In the genomic region with DNA sequence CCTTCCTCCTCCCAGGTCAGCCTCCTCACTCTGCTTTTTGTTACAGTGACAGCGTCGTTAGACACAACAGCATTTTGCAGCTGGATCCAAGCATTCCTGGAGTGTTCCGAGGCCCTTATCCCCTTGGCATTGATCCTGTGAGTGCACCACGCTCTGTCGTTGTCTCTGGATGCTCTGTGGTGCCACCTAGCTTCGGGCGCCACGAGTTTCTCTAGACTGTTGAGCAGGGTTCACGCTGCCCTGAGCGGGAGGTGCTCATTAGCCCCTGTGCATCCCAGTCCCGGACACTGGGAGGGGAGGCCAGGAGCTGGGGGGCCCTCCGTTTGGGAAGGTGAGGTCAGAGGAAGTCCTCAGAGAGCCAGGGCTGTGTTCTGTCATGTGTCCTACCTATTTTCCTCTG, we compare ENCODE assay signal across 1 cellular context.
TF ChIP-seq lines count a peak whose summit lies in the region.

No MANE protein-coding gene starts in this region.

TF ChIP-seq in GM23338, 12 proteins besides CTCF, POLR2A, EP300 and RAD21 (continued from another document):
- TF ChIP-seq, protein P1, sequence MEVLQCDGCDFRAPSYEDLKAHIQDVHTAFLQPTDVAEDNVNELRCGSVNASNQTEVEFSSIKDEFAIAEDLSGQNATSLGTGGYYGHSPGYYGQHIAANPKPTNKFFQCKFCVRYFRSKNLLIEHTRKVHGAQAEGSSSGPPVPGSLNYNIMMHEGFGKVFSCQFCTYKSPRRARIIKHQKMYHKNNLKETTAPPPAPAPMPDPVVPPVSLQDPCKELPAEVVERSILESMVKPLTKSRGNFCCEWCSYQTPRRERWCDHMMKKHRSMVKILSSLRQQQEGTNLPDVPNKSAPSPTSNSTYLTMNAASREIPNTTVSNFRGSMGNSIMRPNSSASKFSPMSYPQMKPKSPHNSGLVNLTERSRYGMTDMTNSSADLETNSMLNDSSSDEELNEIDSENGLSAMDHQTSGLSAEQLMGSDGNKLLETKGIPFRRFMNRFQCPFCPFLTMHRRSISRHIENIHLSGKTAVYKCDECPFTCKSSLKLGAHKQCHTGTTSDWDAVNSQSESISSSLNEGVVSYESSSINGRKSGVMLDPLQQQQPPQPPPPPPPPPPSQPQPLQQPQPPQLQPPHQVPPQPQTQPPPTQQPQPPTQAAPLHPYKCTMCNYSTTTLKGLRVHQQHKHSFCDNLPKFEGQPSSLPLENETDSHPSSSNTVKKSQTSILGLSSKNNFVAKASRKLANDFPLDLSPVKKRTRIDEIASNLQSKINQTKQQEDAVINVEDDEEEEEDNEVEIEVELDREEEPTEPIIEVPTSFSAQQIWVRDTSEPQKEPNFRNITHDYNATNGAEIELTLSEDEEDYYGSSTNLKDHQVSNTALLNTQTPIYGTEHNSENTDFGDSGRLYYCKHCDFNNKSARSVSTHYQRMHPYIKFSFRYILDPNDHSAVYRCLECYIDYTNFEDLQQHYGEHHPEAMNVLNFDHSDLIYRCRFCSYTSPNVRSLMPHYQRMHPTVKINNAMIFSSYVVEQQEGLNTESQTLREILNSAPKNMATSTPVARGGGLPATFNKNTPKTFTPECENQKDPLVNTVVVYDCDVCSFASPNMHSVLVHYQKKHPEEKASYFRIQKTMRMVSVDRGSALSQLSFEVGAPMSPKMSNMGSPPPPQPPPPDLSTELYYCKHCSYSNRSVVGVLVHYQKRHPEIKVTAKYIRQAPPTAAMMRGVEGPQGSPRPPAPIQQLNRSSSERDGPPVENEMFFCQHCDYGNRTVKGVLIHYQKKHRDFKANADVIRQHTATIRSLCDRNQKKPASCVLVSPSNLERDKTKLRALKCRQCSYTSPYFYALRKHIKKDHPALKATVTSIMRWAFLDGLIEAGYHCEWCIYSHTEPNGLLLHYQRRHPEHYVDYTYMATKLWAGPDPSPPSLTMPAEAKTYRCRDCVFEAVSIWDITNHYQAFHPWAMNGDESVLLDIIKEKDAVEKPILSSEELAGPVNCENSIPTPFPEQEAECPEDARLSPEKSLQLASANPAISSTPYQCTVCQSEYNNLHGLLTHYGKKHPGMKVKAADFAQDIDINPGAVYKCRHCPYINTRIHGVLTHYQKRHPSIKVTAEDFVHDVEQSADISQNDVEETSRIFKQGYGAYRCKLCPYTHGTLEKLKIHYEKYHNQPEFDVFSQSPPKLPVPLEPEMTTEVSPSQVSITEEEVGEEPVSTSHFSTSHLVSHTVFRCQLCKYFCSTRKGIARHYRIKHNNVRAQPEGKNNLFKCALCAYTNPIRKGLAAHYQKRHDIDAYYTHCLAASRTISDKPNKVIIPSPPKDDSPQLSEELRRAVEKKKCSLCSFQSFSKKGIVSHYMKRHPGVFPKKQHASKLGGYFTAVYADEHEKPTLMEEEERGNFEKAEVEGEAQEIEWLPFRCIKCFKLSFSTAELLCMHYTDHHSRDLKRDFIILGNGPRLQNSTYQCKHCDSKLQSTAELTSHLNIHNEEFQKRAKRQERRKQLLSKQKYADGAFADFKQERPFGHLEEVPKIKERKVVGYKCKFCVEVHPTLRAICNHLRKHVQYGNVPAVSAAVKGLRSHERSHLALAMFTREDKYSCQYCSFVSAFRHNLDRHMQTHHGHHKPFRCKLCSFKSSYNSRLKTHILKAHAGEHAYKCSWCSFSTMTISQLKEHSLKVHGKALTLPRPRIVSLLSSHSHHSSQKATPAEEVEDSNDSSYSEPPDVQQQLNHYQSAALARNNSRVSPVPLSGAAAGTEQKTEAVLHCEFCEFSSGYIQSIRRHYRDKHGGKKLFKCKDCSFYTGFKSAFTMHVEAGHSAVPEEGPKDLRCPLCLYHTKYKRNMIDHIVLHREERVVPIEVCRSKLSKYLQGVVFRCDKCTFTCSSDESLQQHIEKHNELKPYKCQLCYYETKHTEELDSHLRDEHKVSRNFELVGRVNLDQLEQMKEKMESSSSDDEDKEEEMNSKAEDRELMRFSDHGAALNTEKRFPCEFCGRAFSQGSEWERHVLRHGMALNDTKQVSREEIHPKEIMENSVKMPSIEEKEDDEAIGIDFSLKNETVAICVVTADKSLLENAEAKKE (CRISPR knock-in tag; IDR thresholded peaks at IDR 0.05) = no peak
- TF ChIP-seq EZH2 (IDR thresholded peaks at IDR 0.05; ENCODE audit: low read depth, unreplicated experiment) = no peak
- TF ChIP-seq NANOG (IDR thresholded peaks at IDR 0.05; ENCODE audit: borderline replicate concordance) = no peak
- TF ChIP-seq, protein P2, sequence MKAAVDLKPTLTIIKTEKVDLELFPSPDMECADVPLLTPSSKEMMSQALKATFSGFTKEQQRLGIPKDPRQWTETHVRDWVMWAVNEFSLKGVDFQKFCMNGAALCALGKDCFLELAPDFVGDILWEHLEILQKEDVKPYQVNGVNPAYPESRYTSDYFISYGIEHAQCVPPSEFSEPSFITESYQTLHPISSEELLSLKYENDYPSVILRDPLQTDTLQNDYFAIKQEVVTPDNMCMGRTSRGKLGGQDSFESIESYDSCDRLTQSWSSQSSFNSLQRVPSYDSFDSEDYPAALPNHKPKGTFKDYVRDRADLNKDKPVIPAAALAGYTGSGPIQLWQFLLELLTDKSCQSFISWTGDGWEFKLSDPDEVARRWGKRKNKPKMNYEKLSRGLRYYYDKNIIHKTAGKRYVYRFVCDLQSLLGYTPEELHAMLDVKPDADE (IDR thresholded peaks at IDR 0.05) = no peak
- TF ChIP-seq EZH2phosphoT487 (IDR thresholded peaks at IDR 0.05; ENCODE audit: unreplicated experiment) = no peak
